8 cellular contexts compared by ENCODE assay signal in the genomic region with DNA sequence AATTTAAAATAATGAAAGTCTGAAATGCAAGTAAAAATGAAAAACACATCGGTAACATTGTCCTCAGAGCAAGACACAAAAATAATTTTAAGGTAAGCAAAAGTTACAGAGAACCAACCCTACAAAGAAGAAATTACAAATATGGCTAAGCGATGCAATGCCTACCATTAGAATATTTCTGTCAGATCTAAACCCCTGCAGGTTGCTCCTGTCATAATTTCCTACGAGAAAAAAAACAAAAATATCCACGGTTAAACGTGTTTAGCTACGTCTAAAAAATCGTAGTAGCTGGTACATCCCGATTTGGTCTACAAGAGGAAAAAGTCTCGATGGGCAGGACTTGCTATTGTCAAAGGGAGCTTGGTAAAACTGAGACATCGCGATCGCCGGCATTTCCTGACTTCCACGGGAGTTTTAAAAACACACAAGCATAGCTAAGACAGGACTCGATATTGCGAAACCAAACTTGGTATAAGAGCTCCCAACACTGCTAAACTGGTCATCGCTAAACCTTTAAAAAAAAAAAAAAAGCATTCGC.
A peak's percentile ranks its signal among the peaks of the same experiment; 100 is the strongest.
DNase-seq lines count a peak whose midpoint lies in the region; ATAC-seq and TF ChIP-seq lines count a peak whose summit lies in the region.

No MANE protein-coding gene starts in this region.

- ATAC-seq in HG02763 (IDR thresholded peaks at IDR 0.05; ENCODE audit: unreplicated experiment) = no peak
- no peak for ATAC-seq in GM19035 (IDR thresholded peaks at IDR 0.05; ENCODE audit: unreplicated experiment)
- ATAC-seq in HG03196 (IDR thresholded peaks at IDR 0.05; ENCODE audit: unreplicated experiment) = no peak

- H3K36me3 Mint-ChIP-seq in T-helper 2 cell treated with Interferon-gamma antibody and Interleukin-4, amounts not matched to agents 5 μg/mL and 100 μg/mL, for 36 hours (ENCODE audit: low read depth) = peaks cover 31% of the 10 kb centered on the region

- H3K27me3 Mint-ChIP-seq in T-helper 2 cell treated with Interferon-gamma antibody and Interleukin-4, amounts not matched to agents 5 μg/mL and 100 μg/mL, for 36 hours (ENCODE audit: low read depth) = no peaks in the 10 kb centered on the region

- peaks cover 44% of the 10 kb centered on the region for H3K4me1 Mint-ChIP-seq in T-helper 2 cell treated with Interferon-gamma antibody and Interleukin-4, amounts not matched to agents 5 μg/mL and 100 μg/mL, for 36 hours (ENCODE audit: low read depth)

- H3K27ac ChIP-seq in HL-60 (replicated peaks) (peak overlapping the region; percentile 100), mucosa of rectum (ENCODE audit: low read depth in 2 of 2, low read length in 2 of 2) (peak overlapping the region; percentile 89 to 95)

- H3K4me1 ChIP-seq in mucosa of rectum (ENCODE audit: control insufficient read depth in 2 of 2, insufficient read depth in 2 of 2, low read length in 2 of 2) = peaks cover 12 to 27% of the 10 kb centered on the region in 2 donors

- H3K36me3 ChIP-seq in mucosa of rectum (ENCODE audit: control insufficient read depth in 2 of 2, insufficient read depth in 2 of 2, low read length in 2 of 2) = no peaks in the 10 kb centered on the region

- peak overlapping the region; percentile 93 for H3K4me3 Mint-ChIP-seq in T-helper 2 cell treated with Interferon-gamma antibody and Interleukin-4, amounts not matched to agents 5 μg/mL and 100 μg/mL, for 36 hours

- TF ChIP-seq CTCF in AG04449 (IDR thresholded peaks at IDR 0.05; ENCODE audit: insufficient read depth, low read length, missing control alignments) = no peak
- TF ChIP-seq CTCF in HL-60 (IDR thresholded peaks at IDR 0.05; ENCODE audit: insufficient read depth, low read length) = no peak

- CTCF ChIA-PET in AG04449 (lab: Yijun Ruan, JAX) = interaction anchor here (0.6 to 8.6 kb wide), 23 partner anchors 8 to 349 kb away, joined by 3 to 127 read pairs (median 5); no protein-coding TSS in a partner anchor

- DNase-seq in AG04449 (ENCODE audit: low read depth, low spot score) (no peak), HL-60 (ENCODE audit: low read depth in 1 of 2, low spot score in 1 of 2) (peak in 1 of 2 experiments; percentile 58)
- DNase-seq in T-helper 2 cell treated with Interferon-gamma antibody and Interleukin-4, amounts not matched to agents 5 μg/mL and 100 μg/mL, for 36 hours (ENCODE audit: low spot score) = no peak
- peak; percentile 31 for DNase-seq in effector CD4-positive, alpha-beta T cell

- H3K9ac ChIP-seq in mucosa of rectum (ENCODE audit: low read depth in 1 of 2, low read length in 2 of 2) = peak overlapping the region; percentile 72 to 80

- no peaks in the 10 kb centered on the region for H3K9me3 ChIP-seq in mucosa of rectum (ENCODE audit: control insufficient read depth in 2 of 2, low read length in 2 of 2)

- H3K9me3 Mint-ChIP-seq in T-helper 2 cell treated with Interferon-gamma antibody and Interleukin-4, amounts not matched to agents 5 μg/mL and 100 μg/mL, for 36 hours = no peaks in the 10 kb centered on the region

- POLR2A ChIA-PET in AG04449 (lab: Yijun Ruan, JAX) = interaction anchor here (0.6 to 3.0 kb wide), 10 partner anchors 20 to 132 kb away, joined by 3 to 28 read pairs (median 4); no protein-coding TSS in a partner anchor

- peak overlapping the region; percentile 96 for H3K27ac Mint-ChIP-seq in T-helper 2 cell treated with Interferon-gamma antibody and Interleukin-4, amounts not matched to agents 5 μg/mL and 100 μg/mL, for 36 hours

- H3K4me3 ChIP-seq in AG04449 (ENCODE audit: low read depth, low read length) = peak overlapping the region; percentile 72
- H3K4me3 ChIP-seq in HL-60 (replicated peaks; ENCODE audit: insufficient read depth, low read length) = peak overlapping the region; percentile 44
- H3K4me3 ChIP-seq in mucosa of rectum (ENCODE audit: low read length in 2 of 2) = peak overlapping the region; percentile 81 to 82

- H3K27me3 ChIP-seq in HL-60 (ENCODE audit: insufficient read depth, poor library complexity, severe bottlenecking) (no peaks in the 10 kb centered on the region), mucosa of rectum (ENCODE audit: control insufficient read depth in 2 of 2, insufficient read depth in 2 of 2, low read length in 2 of 2) (no peaks in the 10 kb centered on the region)
